Comparison of ENCODE assay signal across 17 cellular contexts in genomic region chr20:48813446-48813747, GRCh38. TPM values are rescaled to one million over a fixed set of nuclear protein-coding genes. Genes with fewer than 3 reads are reported as not detected.
DNase-seq lines count a peak whose midpoint lies in the region; ATAC-seq, FAIRE-seq and TF ChIP-seq lines count a peak whose summit lies in the region.
"Had no signal": no experiment of that assay in that cellular context is flagged by ENCODE, and none has a peak within 500 bp of the region (broad histone marks: within the 10 kb centered on the region; RNA-seq: fewer than 3 reads in every experiment).

No MANE protein-coding gene starts in this region.

- H3K79me2 ChIP-seq in endothelial cell of umbilical vein (ENCODE audit: control insufficient read depth, insufficient read depth, low read length) (peaks cover 96% of the 10 kb centered on the region), GM23248 (ENCODE audit: insufficient read depth) (no peaks in the 10 kb centered on the region)

- peaks cover 88% of the 10 kb centered on the region for H3K4me1 ChIP-seq in CD8-positive, alpha-beta T cell (ENCODE audit: insufficient read depth, low read length)
- H3K4me1 ChIP-seq in endothelial cell of umbilical vein (ENCODE audit: control insufficient read depth, extremely low read depth, insufficient read depth, low read length) (peaks cover 21% of the 10 kb centered on the region), GM23248 (ENCODE audit: insufficient read depth) (no peaks in the 10 kb centered on the region), prostate gland (replicated peaks) (no peaks in the 10 kb centered on the region)
- H3K4me1 ChIP-seq: A549, HAP-1 had no signal

- no peak overlapping the region for H3K27ac ChIP-seq in CD8-positive, alpha-beta T cell (ENCODE audit: low read depth, low read length)
- H3K27ac ChIP-seq in caudate nucleus (ENCODE audit: low read depth, low read length) (peak overlapping the region; percentile 68), endothelial cell of umbilical vein (ENCODE audit: insufficient read depth, low read depth, low read length) (no peak overlapping the region), temporal lobe (ENCODE audit: low read depth, low read length) (peak overlapping the region; percentile 76), GM23248 (no peak overlapping the region), RWPE1 (no peak overlapping the region), prostate gland (no peak overlapping the region)
- H3K27ac ChIP-seq: A549 had no signal

- dilution Hi-C loops in endothelial cell of umbilical vein (cut with MboI; ENCODE audit: extremely low pct_ligation_motif_present, low sequenced_read_pairs): no loop called here

- peaks cover 57% of the 10 kb centered on the region for H3K4me1 Mint-ChIP-seq in CD8-positive, alpha-beta T cell (ENCODE audit: low read depth)

- H3K9me3 ChIP-seq in CD8-positive, alpha-beta T cell (ENCODE audit: low read length): no peaks in the 10 kb centered on the region
- H3K9me3 ChIP-seq in endothelial cell of umbilical vein (replicated peaks; ENCODE audit: control insufficient read depth, insufficient read depth, low read length) (no peaks in the 10 kb centered on the region), GM23248 (ENCODE audit: low read depth) (no peaks in the 10 kb centered on the region), prostate gland (no peaks in the 10 kb centered on the region)
- H3K9me3 ChIP-seq: Caco-2, HAP-1 had no signal

- POLR2A ChIA-PET in CD8-positive, alpha-beta T cell (lab: Charles Lee): interaction anchor here (0.5 to 1.1 kb wide), 2 partner anchors 17 to 48 kb away, joined by 3 to 4 read pairs; no protein-coding TSS in a partner anchor
- POLR2A ChIA-PET in endothelial cell of umbilical vein (lab: Charles Lee): no interaction called here
- POLR2A ChIA-PET in RWPE1 (lab: Yijun Ruan, JAX; ENCODE audit: low non-redundant PET): no interaction called here

- in situ Hi-C loops in GM23248 (cut with MboI): no loop called here

- H4K20me1 ChIP-seq in endothelial cell of umbilical vein (replicated peaks; ENCODE audit: control insufficient read depth, extremely low read depth, insufficient read depth, low read length) (no peaks in the 10 kb centered on the region), GM23248 (ENCODE audit: insufficient read depth) (no peaks in the 10 kb centered on the region)

- H3K9ac ChIP-seq in endothelial cell of umbilical vein (replicated peaks; ENCODE audit: extremely low read depth, insufficient read depth, low read length) (no peak overlapping the region), GM23248 (no peak overlapping the region)

- H3K9me1 ChIP-seq in endothelial cell of umbilical vein (replicated peaks; ENCODE audit: control insufficient read depth, extremely low read depth, insufficient read depth, low read length): no peaks in the 10 kb centered on the region

- no peaks in the 10 kb centered on the region for H3F3A ChIP-seq in GM23248 (ENCODE audit: insufficient read depth)

- CTCF ChIA-PET in CD8-positive, alpha-beta T cell (lab: Charles Lee): no interaction called here
- CTCF ChIA-PET in endothelial cell of umbilical vein (lab: Charles Lee): interaction anchor here (0.8 to 1.4 kb wide), 2 partner anchors 62 to 156 kb away, joined by 3 to 5 read pairs; no protein-coding TSS in a partner anchor
- CTCF ChIA-PET in RWPE1 (lab: Yijun Ruan, JAX): interaction anchor here (0.5 kb wide), 1 partner anchor 1917 kb away, joined by 3 read pairs; no protein-coding TSS in a partner anchor

- no peaks in the 10 kb centered on the region for H3K27me3 Mint-ChIP-seq in CD8-positive, alpha-beta T cell (ENCODE audit: low read depth)
- H3K27me3 Mint-ChIP-seq: IgD-negative memory B cell had no signal

- no TSS peak for BruUV-seq in endothelial cell of umbilical vein (replicated peaks; lab: Mats Ljungman, UMichigan)

- H3K9me3 Mint-ChIP-seq in CD8-positive, alpha-beta T cell: no peaks in the 10 kb centered on the region
- H3K9me3 Mint-ChIP-seq: IgD-negative memory B cell had no signal

- H3K4me2 ChIP-seq in endothelial cell of umbilical vein (ENCODE audit: insufficient read depth, low read length): no peak overlapping the region
- no peak overlapping the region for H3K4me2 ChIP-seq in GM23248 (ENCODE audit: unreplicated experiment)
- H3K4me2 ChIP-seq: A549 had no signal

- no peak overlapping the region for H3K4me3 Mint-ChIP-seq in CD8-positive, alpha-beta T cell
- H3K4me3 Mint-ChIP-seq: CD14-positive monocyte, IgD-negative memory B cell had no signal

- peak; percentile 41 for ATAC-seq in CD8-positive, alpha-beta T cell
- ATAC-seq: A549 had no signal

- H3K4me3 ChIP-seq in CD8-positive, alpha-beta T cell (ENCODE audit: low read depth, low read length): no peak overlapping the region
- H3K4me3 ChIP-seq in endothelial cell of umbilical vein (replicated peaks in 1 of 3; ENCODE audit: insufficient read depth in 1 of 3, low read depth in 1 of 3, low read length in 3 of 3): no peak overlapping the region
- no peak overlapping the region for H3K4me3 ChIP-seq in GM23248
- H3K4me3 ChIP-seq in prostate gland: no peak overlapping the region
- H3K4me3 ChIP-seq: A549, HAP-1 had no signal

- intact Hi-C loops in CD8-positive, alpha-beta T cell (cut with DNase I, micrococcal nuclease): no loop called here
- intact Hi-C loops in endothelial cell of umbilical vein (cut with micrococcal nuclease): no loop called here
- intact Hi-C loops in prostate gland (cut with DNase I): no loop called here

- no peak for FAIRE-seq in endothelial cell of umbilical vein (lab: Jason Lieb, UNC)
- FAIRE-seq: A549, GM19239, H1 had no signal

- DNase-seq in CD8-positive, alpha-beta T cell: no peak
- DNase-seq in caudate nucleus (lab: John Stamatoyannopoulos, UW): no peak
- peak; percentile 47 for DNase-seq in endothelial cell of umbilical vein (ENCODE audit: low read depth, low spot score)
- no peak for DNase-seq in GM23248
- DNase-seq in RWPE1 (ENCODE audit: low spot score): no peak
- DNase-seq in Kasumi-1 (lab: John Stamatoyannopoulos, UW): no peak
- no peak for DNase-seq in prostate gland (ENCODE audit: low spot score)
- DNase-seq: Caco-2, DND-41, GF-D8 had no signal

- no peaks in the 10 kb centered on the region for H3K27me3 ChIP-seq in CD8-positive, alpha-beta T cell (ENCODE audit: insufficient read depth, low read length)
- H3K27me3 ChIP-seq in endothelial cell of umbilical vein (ENCODE audit: control insufficient read depth in 2 of 2, insufficient read depth in 2 of 2, low read length in 2 of 2) (no peaks in the 10 kb centered on the region), GM23248 (replicated peaks; ENCODE audit: insufficient read depth) (no peaks in the 10 kb centered on the region), prostate gland (replicated peaks; ENCODE audit: insufficient read depth) (no peaks in the 10 kb centered on the region)

- TF ChIP-seq CTCF in CD8-positive, alpha-beta T cell (IDR thresholded peaks at IDR 0.05): no peak
- TF ChIP-seq CTCF in endothelial cell of umbilical vein (IDR thresholded peaks at IDR 0.05; ENCODE audit: extremely low read depth in 1 of 2, insufficient read depth in 1 of 2, low read depth in 1 of 2, low read length in 2 of 2) (no peak), RWPE1 (conservative IDR thresholded peaks at IDR 0.05; ENCODE audit: low read depth) (no peak), prostate gland (IDR thresholded peaks at IDR 0.05) (no peak)

- H2AFZ ChIP-seq in endothelial cell of umbilical vein (ENCODE audit: low read depth, low read length) (no peak overlapping the region), GM23248 (no peak overlapping the region)

- peaks cover 38% of the 10 kb centered on the region for H3K36me3 Mint-ChIP-seq in CD8-positive, alpha-beta T cell

- TF ChIP-seq POLR2A in endothelial cell of umbilical vein (IDR thresholded peaks at IDR 0.05; ENCODE audit: low read depth, low read length): no peak
- no peak for TF ChIP-seq POLR2A in prostate gland (IDR thresholded peaks at IDR 0.05)

- no peaks in the 10 kb centered on the region for H3K9me2 ChIP-seq in GM23248 (ENCODE audit: insufficient read depth)

- no peaks in the 10 kb centered on the region for H3K36me3 ChIP-seq in CD8-positive, alpha-beta T cell (ENCODE audit: insufficient read depth, low read length)
- H3K36me3 ChIP-seq in endothelial cell of umbilical vein (ENCODE audit: control insufficient read depth in 2 of 2, extremely low read depth in 1 of 2, insufficient read depth in 2 of 2, low read length in 2 of 2) (no peaks in the 10 kb centered on the region), GM23248 (ENCODE audit: low read depth) (no peaks in the 10 kb centered on the region), prostate gland (no peaks in the 10 kb centered on the region)
- H3K36me3 ChIP-seq: HAP-1 had no signal

- WGBS in GM23248 (ENCODE audit: low coverage in 1 of 2, low lambda C conversion rate in 2 of 2, missing lambda C conversion rate in 2 of 2), 2 experiments: 22 to 25% methylated on average over 3 of the region's 3 CpGs
- 33% methylated on average over 3 of the region's 3 CpGs for WGBS in prostate gland

- no peak overlapping the region for H3K27ac Mint-ChIP-seq in CD8-positive, alpha-beta T cell
- H3K27ac Mint-ChIP-seq: CD14-positive monocyte, IgD-negative memory B cell had no signal

TF ChIP-seq in endothelial cell of umbilical vein, 7 proteins besides CTCF, POLR2A, EP300 and RAD21:
- TF ChIP-seq MYC (IDR thresholded peaks at IDR 0.05; ENCODE audit: low read depth, low read length) (no peak), FOS (IDR thresholded peaks at IDR 0.05; ENCODE audit: borderline replicate concordance, insufficient read depth, low read length) (no peak), POLR2AphosphoS5 (IDR thresholded peaks at IDR 0.05; ENCODE audit: insufficient read depth, low read depth, low read length) (no peak)

RNA-seq across cellular contexts. Expression of gene PREX1, which starts 14.4 kb away (rescaled TPM):
- 100 to 1,000 TPM; 111 to 117 TPM for total RNA-seq in CD8-positive, alpha-beta T cell
- 65.7 and 72.9 TPM in 2 replicates for total RNA-seq in endothelial cell of umbilical vein
- polyA plus RNA-seq in endothelial cell of umbilical vein: 51.3 and 53.6 TPM in 2 replicates
- polyA plus RNA-seq in endothelial cell of umbilical vein (2011; cell fraction: cytosol; rRNA removed): 35.4 and 43.2 TPM in 2 replicates
- polyA plus RNA-seq in endothelial cell of umbilical vein (2011; cell fraction: nucleus; rRNA removed): 86.0 and 95.1 TPM in 2 replicates
- polyA plus RNA-seq in endothelial cell of umbilical vein (2012): 54.7 and 68.3 TPM in 2 replicates
- 75.8 and 82.4 TPM in 2 replicates for polyA minus RNA-seq in endothelial cell of umbilical vein
- 10.0 TPM for polyA minus RNA-seq in endothelial cell of umbilical vein (2011; cell fraction: cytosol; rRNA and poly(A)+ RNA removed)
- 69.8 and 84.1 TPM in 2 replicates for polyA minus RNA-seq in endothelial cell of umbilical vein (2011; cell fraction: nucleus; rRNA and poly(A)+ RNA removed)
- 16.0 TPM for total RNA-seq in temporal lobe
- total RNA-seq in GM23248 (2014; rRNA removed; shearing (Covaris generic)): 0.63 and 0.65 TPM in 2 replicates
- polyA plus RNA-seq in GM23248 (2016; fragmentation: Nextera tagmentation; extraction: Ambion mirVana): 0.13 and 0.18 TPM in 2 replicates
- total RNA-seq in prostate gland: 10 to 100 TPM in 1 of 2 donors, 1 to 10 TPM in 1; 7.4 to 37.9 TPM

Comparison
In these comparisons a context has a peak if more than half of its experiments do, and no peak if none do; other contexts are left out.
1. H3K27ac ChIP-seq: peak in caudate nucleus (single experiment) and temporal lobe (single experiment); none in CD8-positive, alpha-beta T cell (single experiment), endothelial cell of umbilical vein (single experiment), GM23248 (single experiment), RWPE1 (single experiment) and prostate gland (0 of 2).